Comparison of ENCODE assay signal across 8 cellular contexts in the genomic region with DNA sequence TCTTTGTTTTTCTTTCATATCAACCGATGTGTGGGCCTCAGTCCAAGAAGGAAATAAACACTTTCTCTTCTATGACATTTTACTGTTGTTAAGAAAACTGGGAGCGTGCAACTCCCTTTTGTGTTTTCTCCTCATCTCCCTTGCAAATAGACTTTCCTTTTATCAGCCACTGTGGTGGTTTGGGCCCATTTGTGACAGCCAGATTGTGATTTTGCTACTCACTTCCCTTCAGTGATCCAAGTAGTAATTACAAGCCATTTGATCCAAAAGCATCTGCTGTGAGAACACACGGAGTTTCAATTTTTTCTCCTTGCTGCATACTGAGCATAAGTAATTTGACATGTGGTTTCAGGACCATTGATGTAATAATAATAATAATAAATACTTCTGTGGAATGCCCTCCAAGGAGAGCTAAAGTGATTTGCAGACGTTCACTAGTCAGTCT.
DNase-seq lines count a peak whose midpoint lies in the region; ATAC-seq and TF ChIP-seq lines count a peak whose summit lies in the region.

No MANE protein-coding gene starts in this region.

- no peak overlapping the region for H2BK5ac ChIP-seq in H9 (ENCODE audit: insufficient read length, low read length)

- no peak overlapping the region for H2AK5ac ChIP-seq in H9 (ENCODE audit: insufficient read length, low read length)

- H3K4me3 Mint-ChIP-seq in type B pancreatic cell, result no peak overlapping the region
- no peak overlapping the region for H3K4me3 Mint-ChIP-seq in H9

- no peak overlapping the region for H2BK12ac ChIP-seq in H9 (ENCODE audit: insufficient read length, low read depth, low read length)

- no peak overlapping the region for H3K4me2 ChIP-seq in H9 (ENCODE audit: insufficient read depth, insufficient read length, low read length)

- H3K27ac Mint-ChIP-seq in type B pancreatic cell (peak overlapping the region; percentile 17), H9 (peak overlapping the region in 1 of 3 experiments; percentile 64; a peak in 1 of 7 replicates)

- no peak overlapping the region for H2BK20ac ChIP-seq in H9 (ENCODE audit: low read depth, low read length, poor library complexity, severe bottlenecking)

- H3K23me2 ChIP-seq in H9 (ENCODE audit: insufficient read length, low read depth, low read length, poor library complexity, severe bottlenecking), result no peaks in the 10 kb centered on the region

- H3K4me1 ChIP-seq in ACC112 (ENCODE audit: control insufficient read depth, insufficient read depth, low read length, unreplicated experiment), result peaks cover 29% of the 10 kb centered on the region
- peaks cover 2% of the 10 kb centered on the region; the same call in 1 of the 2 replicates for H3K4me1 ChIP-seq in H9 (ENCODE audit: insufficient read depth, low read length)

- TF ChIP-seq CTCF in type B pancreatic cell (conservative IDR thresholded peaks at IDR 0.05), result no peak
- no peak for TF ChIP-seq CTCF in H9 (conservative IDR thresholded peaks at IDR 0.05)

- H3K36me3 Mint-ChIP-seq in type B pancreatic cell (no peaks in the 10 kb centered on the region), H9 (ENCODE audit: insufficient read depth in 1 of 3, low read depth in 3 of 3) (peaks cover 0 to 1% (median 0%) of the 10 kb centered on the region in 3 experiments; a peak in 3 of 7 replicates)

- no peak overlapping the region for H3K14ac ChIP-seq in H9 (ENCODE audit: insufficient read depth, low read length)

- peak overlapping the region; percentile 24 for H2AFZ ChIP-seq in ACC112 (ENCODE audit: low read length, unreplicated experiment)
- no peak overlapping the region for H2AFZ ChIP-seq in H9 (ENCODE audit: low read length)

- no CpG with 5 or more reads among the region's 4 CpGs for WGBS in H9 (ENCODE audit: extremely low coverage, insufficient read length, low lambda C conversion rate)

- H3K18ac ChIP-seq in H9 (ENCODE audit: insufficient read length, low read depth, low read length), result no peak overlapping the region

- no peaks in the 10 kb centered on the region for H3K79me1 ChIP-seq in H9 (ENCODE audit: insufficient read depth, low read depth, low read length, poor library complexity, severe bottlenecking)

- no peaks in the 10 kb centered on the region for H3K9me3 ChIP-seq in H9 (ENCODE audit: control insufficient read depth, low read depth, low read length)

- H3K4me1 Mint-ChIP-seq in type B pancreatic cell (ENCODE audit: unreplicated experiment), result peaks cover 18% of the 10 kb centered on the region
- H3K4me1 Mint-ChIP-seq in H9, result peaks cover 28 to 31% of the 10 kb centered on the region in 2 experiments

- H2BK15ac ChIP-seq in H9 (ENCODE audit: low read depth, low read length), result no peak overlapping the region

- no peaks in the 10 kb centered on the region for H3K9me3 Mint-ChIP-seq in type B pancreatic cell
- no peaks in the 10 kb centered on the region for H3K9me3 Mint-ChIP-seq in H9

- DNase-seq in NCI-H446 treated with DMSO at 0.1 percent for 48 hours (lab: John Stamatoyannopoulos, UW) (peak; percentile 80), fibroblast of gingiva (ENCODE audit: low read depth) (peak; percentile 75), type B pancreatic cell (ENCODE audit: extremely low spot score, unreplicated experiment) (no peak), epidermal melanocyte (ENCODE audit: insufficient read length, low spot score) (no peak), H9 (no peak)
- DNase-seq in activated CD4-positive, CD25-positive, alpha-beta regulatory T cell treated with anti-CD3 and anti-CD28 coated beads, Interleukin-2, amount 50 U/mL, for 72 hours, result no peak

- no peak overlapping the region for H4K91ac ChIP-seq in H9 (ENCODE audit: insufficient read length, low read depth, low read length)

- H3K79me2 ChIP-seq in ACC112 (ENCODE audit: control insufficient read depth, insufficient read depth, low read length, unreplicated experiment) (no peaks in the 10 kb centered on the region), H9 (ENCODE audit: insufficient read depth, low read length) (no peaks in the 10 kb centered on the region)

- no peak overlapping the region for H3K23ac ChIP-seq in H9 (ENCODE audit: insufficient read length, low read depth, low read length)

- peak; percentile 0 for ATAC-seq in GM21360 (IDR thresholded peaks at IDR 0.05; ENCODE audit: unreplicated experiment)

- no peak overlapping the region for H3K56ac ChIP-seq in H9 (ENCODE audit: insufficient read length, low read depth, low read length)

- H3K27ac ChIP-seq in ACC112 (ENCODE audit: low read depth, low read length) (peak overlapping the region; percentile 91), H9 (ENCODE audit: insufficient read length, low read depth, low read length) (no peak overlapping the region)

- H3K27me3 ChIP-seq in ACC112 (ENCODE audit: insufficient read depth, low read length) (no peaks in the 10 kb centered on the region), H9 (ENCODE audit: insufficient read depth, low read length) (no peaks in the 10 kb centered on the region)

- H4K20me1 ChIP-seq in H9 (ENCODE audit: control insufficient read depth, insufficient read depth, insufficient read length), result no peaks in the 10 kb centered on the region

- no peak overlapping the region for H3T11ph ChIP-seq in H9 (ENCODE audit: low read length)

- no peak overlapping the region for H4K5ac ChIP-seq in H9 (ENCODE audit: insufficient read length, low read depth, low read length)

- H3K4me3 ChIP-seq in ACC112 (ENCODE audit: low read depth, low read length), result peak overlapping the region; percentile 63

- H3K9ac ChIP-seq in H9 (ENCODE audit: extremely low read depth, insufficient read length, low read length), result no peak overlapping the region

- H3K4ac ChIP-seq in H9 (ENCODE audit: low read depth, low read length), result no peak overlapping the region

- H3K36me3 ChIP-seq in ACC112 (ENCODE audit: insufficient read depth, low read length), result no peaks in the 10 kb centered on the region

- H4K8ac ChIP-seq in H9 (replicated peaks; ENCODE audit: insufficient read length, low read depth, low read length), result no peak overlapping the region

- H2BK120ac ChIP-seq in H9 (ENCODE audit: low read depth, low read length, poor library complexity, severe bottlenecking), result no peak overlapping the region

- H3K27me3 Mint-ChIP-seq in type B pancreatic cell (no peaks in the 10 kb centered on the region), H9 (ENCODE audit: low read depth) (no peaks in the 10 kb centered on the region)

Comparison
In these comparisons a context has a peak if more than half of its experiments do, and no peak if none do; other contexts are left out.
1. DNase-seq: peak in NCI-H446 treated with DMSO at 0.1 percent for 48 hours (single experiment) and fibroblast of gingiva (single experiment); none in type B pancreatic cell (single experiment), activated CD4-positive, CD25-positive, alpha-beta regulatory T cell treated with anti-CD3 and anti-CD28 coated beads, Interleukin-2, amount 50 U/mL, for 72 hours (single experiment), epidermal melanocyte (single experiment) and H9 (single experiment).